18 cellular contexts compared by ENCODE assay signal in genomic region chr14:67158559-67158958, GRCh38. TPM values are rescaled to one million over a fixed set of nuclear protein-coding genes. Genes with fewer than 3 reads are reported as not detected.
A peak's percentile ranks its signal among the peaks of the same experiment; 100 is the strongest.
DNase-seq lines count a peak whose midpoint lies in the region; ATAC-seq and TF ChIP-seq lines count a peak whose summit lies in the region.
"Had no signal": no experiment of that assay in that cellular context is flagged by ENCODE, and none has a peak within 500 bp of the region (broad histone marks: within the 10 kb centered on the region; RNA-seq: fewer than 3 reads in every experiment).

No MANE protein-coding gene starts in this region.

- H3K27ac Mint-ChIP-seq in activated T-cell treated with anti-CD3 and anti-CD28 coated beads, Interleukin-2, amount 50 U/mL, for 24 hours = peak overlapping the region; percentile 42
- peak overlapping the region in 1 of 2 donors; percentile 14 for H3K27ac Mint-ChIP-seq in natural killer cell treated with Interleukin-12 subunit alpha and Interleukin-12 subunit beta and Interleukin-15 and Interleukin-18, amount 100 ng/mL, for 72 hours
- no peak overlapping the region for H3K27ac Mint-ChIP-seq in natural killer cell
- no peak overlapping the region for H3K27ac Mint-ChIP-seq in stimulated activated naive CD8-positive, alpha-beta T cell treated with anti-CD3 and anti-CD28 coated beads, Interleukin-15, amount 100 ng/mL, for 72 hours
- H3K27ac Mint-ChIP-seq: CD14-positive monocyte; CD8-positive, alpha-beta T cell; HFFc6 had no signal

- no peaks in the 10 kb centered on the region for H3K9me3 Mint-ChIP-seq in activated T-cell treated with anti-CD3 and anti-CD28 coated beads, Interleukin-2, amount 50 U/mL, for 24 hours
- H3K9me3 Mint-ChIP-seq in natural killer cell treated with Interleukin-12 subunit alpha and Interleukin-12 subunit beta and Interleukin-15 and Interleukin-18, amount 100 ng/mL, for 72 hours = no peaks in the 10 kb centered on the region
- H3K9me3 Mint-ChIP-seq in natural killer cell = no peaks in the 10 kb centered on the region
- no peaks in the 10 kb centered on the region for H3K9me3 Mint-ChIP-seq in stimulated activated naive CD8-positive, alpha-beta T cell treated with anti-CD3 and anti-CD28 coated beads, Interleukin-15, amount 100 ng/mL, for 72 hours
- H3K9me3 Mint-ChIP-seq: CD14-positive monocyte; CD8-positive, alpha-beta T cell; HFFc6 had no signal

- no peaks in the 10 kb centered on the region for H3K27me3 Mint-ChIP-seq in activated T-cell treated with anti-CD3 and anti-CD28 coated beads, Interleukin-2, amount 50 U/mL, for 24 hours
- H3K27me3 Mint-ChIP-seq in natural killer cell treated with Interleukin-12 subunit alpha and Interleukin-12 subunit beta and Interleukin-15 and Interleukin-18, amount 100 ng/mL, for 72 hours = no peaks in the 10 kb centered on the region
- H3K27me3 Mint-ChIP-seq in natural killer cell (ENCODE audit: low read depth in 2 of 2) = no peaks in the 10 kb centered on the region
- H3K27me3 Mint-ChIP-seq in stimulated activated naive CD8-positive, alpha-beta T cell treated with anti-CD3 and anti-CD28 coated beads, Interleukin-15, amount 100 ng/mL, for 72 hours = no peaks in the 10 kb centered on the region

- TF ChIP-seq CTCF in natural killer cell (IDR thresholded peaks at IDR 0.05) = no peak

- no peak for DNase-seq in activated CD4-positive, CD25-positive, alpha-beta regulatory T cell treated with anti-CD3 and anti-CD28 coated beads, Interleukin-2, amount 50 U/mL, for 72 hours
- DNase-seq in activated T-cell treated with anti-CD3 and anti-CD28 coated beads, Interleukin-2, amount 50 U/mL, for 24 hours = no peak
- DNase-seq in activated T-cell treated with anti-CD3 and anti-CD28 coated beads, Interleukin-2, amount 50 U/mL, for 1 hour = no peak
- DNase-seq in natural killer cell treated with Interleukin-12 subunit alpha and Interleukin-12 subunit beta and Interleukin-15 and Interleukin-18, amount 100 ng/mL, for 72 hours (ENCODE audit: low spot score) = no peak
- DNase-seq in natural killer cell = no peak
- no peak for DNase-seq in stimulated activated naive CD8-positive, alpha-beta T cell treated with anti-CD3 and anti-CD28 coated beads, Interleukin-15, amount 100 ng/mL, for 72 hours
- DNase-seq: CD8-positive, alpha-beta T cell; COR-L47; DMS153; DMS79 treated with DMSO at 0.1 percent for 48 hours; EL; GDM1; HCEC 1CT; HFFc6 had no signal

- H3K4me1 Mint-ChIP-seq in activated T-cell treated with anti-CD3 and anti-CD28 coated beads, Interleukin-2, amount 50 U/mL, for 24 hours (ENCODE audit: low read depth) = peaks cover 15% of the 10 kb centered on the region
- H3K4me1 Mint-ChIP-seq in natural killer cell treated with Interleukin-12 subunit alpha and Interleukin-12 subunit beta and Interleukin-15 and Interleukin-18, amount 100 ng/mL, for 72 hours (ENCODE audit: low read depth in 2 of 2) = peaks cover 9 to 10% of the 10 kb centered on the region in 2 donors
- H3K4me1 Mint-ChIP-seq in natural killer cell = no peaks in the 10 kb centered on the region
- peaks cover 17% of the 10 kb centered on the region for H3K4me1 Mint-ChIP-seq in stimulated activated naive CD8-positive, alpha-beta T cell treated with anti-CD3 and anti-CD28 coated beads, Interleukin-15, amount 100 ng/mL, for 72 hours
- H3K4me1 Mint-ChIP-seq: CD14-positive monocyte had no signal

- no peak overlapping the region for H3K4me3 Mint-ChIP-seq in activated T-cell treated with anti-CD3 and anti-CD28 coated beads, Interleukin-2, amount 50 U/mL, for 24 hours
- H3K4me3 Mint-ChIP-seq in natural killer cell treated with Interleukin-12 subunit alpha and Interleukin-12 subunit beta and Interleukin-15 and Interleukin-18, amount 100 ng/mL, for 72 hours = peak overlapping the region; percentile 1
- no peak overlapping the region for H3K4me3 Mint-ChIP-seq in natural killer cell
- no peak overlapping the region for H3K4me3 Mint-ChIP-seq in stimulated activated naive CD8-positive, alpha-beta T cell treated with anti-CD3 and anti-CD28 coated beads, Interleukin-15, amount 100 ng/mL, for 72 hours
- H3K4me3 Mint-ChIP-seq: CD14-positive monocyte; CD8-positive, alpha-beta T cell; HFFc6 had no signal

- no peaks in the 10 kb centered on the region for H3K36me3 Mint-ChIP-seq in activated T-cell treated with anti-CD3 and anti-CD28 coated beads, Interleukin-2, amount 50 U/mL, for 24 hours (ENCODE audit: low read depth)
- no peaks in the 10 kb centered on the region for H3K36me3 Mint-ChIP-seq in natural killer cell treated with Interleukin-12 subunit alpha and Interleukin-12 subunit beta and Interleukin-15 and Interleukin-18, amount 100 ng/mL, for 72 hours
- H3K36me3 Mint-ChIP-seq in natural killer cell = no peaks in the 10 kb centered on the region
- H3K36me3 Mint-ChIP-seq: CD14-positive monocyte; CD8-positive, alpha-beta T cell had no signal

- intact Hi-C loops in natural killer cell (cut with micrococcal nuclease) = no loop called here

- peak; percentile 67 to 71 for ATAC-seq in activated CD4-positive, CD25-positive, alpha-beta regulatory T cell treated with anti-CD3 and anti-CD28 coated beads, Interleukin-2, amount 50 U/mL, for 24 hours
- ATAC-seq in natural killer cell treated with Interleukin-12 subunit alpha and Interleukin-12 subunit beta and Interleukin-15 and Interleukin-18, amount 100 ng/mL, for 72 hours = peak; percentile 70 to 82
- no peak for ATAC-seq in natural killer cell
- ATAC-seq in stimulated activated naive CD8-positive, alpha-beta T cell treated with anti-CD3 and anti-CD28 coated beads, Interleukin-15, amount 100 ng/mL, for 72 hours = peak; percentile 90
- ATAC-seq in HG03196 (IDR thresholded peaks at IDR 0.05; ENCODE audit: unreplicated experiment) = no peak
- ATAC-seq: CD8-positive, alpha-beta T cell had no signal

RNA-seq across cellular contexts. Expression of gene GARIN2, which starts 30.7 kb away (rescaled TPM):
- not detected for total RNA-seq in natural killer cell treated with Interleukin-12 subunit alpha and Interleukin-12 subunit beta and Interleukin-15 and Interleukin-18, amount 100 ng/mL, for 72 hours
- not detected for total RNA-seq in natural killer cell
- total RNA-seq: CD8-positive, alpha-beta T cell; H4 had no signal

Comparison
In these comparisons a context has a peak if more than half of its experiments do, and no peak if none do; other contexts are left out.
1. ATAC-seq: peak in activated CD4-positive, CD25-positive, alpha-beta regulatory T cell treated with anti-CD3 and anti-CD28 coated beads, Interleukin-2, amount 50 U/mL, for 24 hours (2 of 2), natural killer cell treated with Interleukin-12 subunit alpha and Interleukin-12 subunit beta and Interleukin-15 and Interleukin-18, amount 100 ng/mL, for 72 hours (2 of 2) and stimulated activated naive CD8-positive, alpha-beta T cell treated with anti-CD3 and anti-CD28 coated beads, Interleukin-15, amount 100 ng/mL, for 72 hours (single experiment); none in natural killer cell (0 of 3) and HG03196 (single experiment).